Comparison of ENCODE assay signal across 8 cellular contexts in genomic region chr5:149636861-149637246, GRCh38. TPM values are rescaled to one million over a fixed set of nuclear protein-coding genes. Genes with fewer than 3 reads are reported as not detected.
DNase-seq lines count a peak whose midpoint lies in the region; ATAC-seq and TF ChIP-seq lines count a peak whose summit lies in the region.

No MANE protein-coding gene starts in this region.

- peak; percentile 62 to 94 (median 84) for TF ChIP-seq CTCF in heart left ventricle (IDR thresholded peaks at IDR 0.05)

- no peaks in the 10 kb centered on the region for H3K79me2 ChIP-seq in trophoblast cell (ENCODE audit: control insufficient read depth, insufficient read depth, low read length, poor library complexity)

- WGBS in heart left ventricle, 4 donors = 32 to 37% (median 35%) methylated on average over 6 of the region's 6 CpGs
- no CpG with 5 or more reads among the region's 6 CpGs for WGBS in trophoblast cell (ENCODE audit: extremely low coverage, insufficient coverage, insufficient read length)

- H2BK5ac ChIP-seq in trophoblast cell (ENCODE audit: low read depth, low read length, poor library complexity) = no peak overlapping the region

- H3K36me3 ChIP-seq in adipocyte (ENCODE audit: control insufficient read depth, insufficient read depth, low read length, severe bottlenecking) (no peaks in the 10 kb centered on the region), heart left ventricle (peaks cover 0 to 9% (median 0%) of the 10 kb centered on the region in 9 donors), trophoblast cell (ENCODE audit: control insufficient read depth in 1 of 2, insufficient read depth in 2 of 2, low read length in 2 of 2) (no peaks in the 10 kb centered on the region)

- H3K4me2 ChIP-seq in trophoblast cell (ENCODE audit: low read length) = no peak overlapping the region

- no peak overlapping the region for H3K9ac ChIP-seq in adipocyte (ENCODE audit: low read length)
- H3K9ac ChIP-seq in trophoblast cell (ENCODE audit: low read length) = no peak overlapping the region

- H3K79me1 ChIP-seq in trophoblast cell (ENCODE audit: low read length) = no peaks in the 10 kb centered on the region

- H4K91ac ChIP-seq in trophoblast cell (ENCODE audit: low read depth, low read length) = no peak overlapping the region

- no peak overlapping the region for H2BK120ac ChIP-seq in trophoblast cell (ENCODE audit: insufficient read depth, low read length, poor library complexity)

- H3K9me3 ChIP-seq in adipocyte (ENCODE audit: control insufficient read depth, low read length) = no peaks in the 10 kb centered on the region
- no peaks in the 10 kb centered on the region for H3K9me3 ChIP-seq in heart left ventricle
- no peaks in the 10 kb centered on the region for H3K9me3 ChIP-seq in trophoblast cell (ENCODE audit: insufficient read depth, low read depth, low read length)

- no peak overlapping the region for H2AK5ac ChIP-seq in trophoblast cell (ENCODE audit: low read length)

- TF ChIP-seq POLR2A in heart left ventricle (IDR thresholded peaks at IDR 0.05) = no peak

- no peak overlapping the region for H3K18ac ChIP-seq in trophoblast cell (ENCODE audit: low read length)

- H4K12ac ChIP-seq in trophoblast cell (ENCODE audit: low read depth, low read length) = no peak overlapping the region

- intact Hi-C loops in heart left ventricle (cut with DNase I) = loop anchor here (1.0 to 10.0 kb wide), 12 partner anchors 190 to 578 kb away; partner anchors contain the start of gene SLC26A2 (in 5 of the 10)

- no peak overlapping the region for H4K8ac ChIP-seq in trophoblast cell (ENCODE audit: low read depth, low read length)

- no peak overlapping the region for H3K4ac ChIP-seq in trophoblast cell (ENCODE audit: low read depth, low read length)

- H3K4me1 ChIP-seq in adipocyte (ENCODE audit: control insufficient read depth, insufficient read depth, low read length) = peaks cover 44% of the 10 kb centered on the region
- H3K4me1 ChIP-seq in heart left ventricle = peaks cover 0 to 38% (median 27%) of the 10 kb centered on the region in 12 donors
- peaks cover 0 to 3% of the 10 kb centered on the region in 2 experiments for H3K4me1 ChIP-seq in trophoblast cell (ENCODE audit: control insufficient read depth in 1 of 2, insufficient read depth in 2 of 2, low read length in 2 of 2)

- ATAC-seq in HG03460 (IDR thresholded peaks at IDR 0.05; ENCODE audit: unreplicated experiment) (peak; percentile 46), heart left ventricle (peak; percentile 51 to 68 (median 64)), HG02610 (IDR thresholded peaks at IDR 0.05; ENCODE audit: unreplicated experiment) (no peak)

- no peak overlapping the region for H2BK12ac ChIP-seq in trophoblast cell (ENCODE audit: low read length)

- no peak overlapping the region for H3K27ac ChIP-seq in heart left ventricle
- no peak overlapping the region for H3K27ac ChIP-seq in trophoblast cell (ENCODE audit: low read depth, low read length)

- no peak overlapping the region for H2AFZ ChIP-seq in trophoblast cell (ENCODE audit: insufficient read depth, low read length, poor library complexity)

- H3K23ac ChIP-seq in trophoblast cell (ENCODE audit: low read length) = no peak overlapping the region

- DNase-seq in activated gamma-delta T cell treated with Interleukin-2 at 50 U/mL for 16 hours (peak; percentile 65), activated gamma-delta T cell (lab: John Stamatoyannopoulos, UW) (no peak), NOMO-1 treated with DMSO at 0.1 percent for 48 hours (lab: John Stamatoyannopoulos, UW; ENCODE audit: unreplicated experiment) (peak; percentile 29), adipocyte (ENCODE audit: low read depth) (peak; percentile 77), heart left ventricle (peak in 3 of 5 donors; percentile 87 to 93 (median 92)), trophoblast cell (peak; percentile 82 to 90)

- H3K4me3 ChIP-seq in adipocyte (ENCODE audit: low read length) (no peak overlapping the region), heart left ventricle (no peak overlapping the region), trophoblast cell (ENCODE audit: low read depth, low read length) (no peak overlapping the region)

- no peak overlapping the region for H3K14ac ChIP-seq in trophoblast cell (ENCODE audit: low read length)

- no peaks in the 10 kb centered on the region for H3K27me3 ChIP-seq in adipocyte (replicated peaks; ENCODE audit: control insufficient read depth, insufficient read depth, low read length)
- no peaks in the 10 kb centered on the region for H3K27me3 ChIP-seq in heart left ventricle
- H3K27me3 ChIP-seq in trophoblast cell (ENCODE audit: insufficient read depth, low read length) = no peaks in the 10 kb centered on the region

RNA-seq across cellular contexts. Expression of gene ARHGEF37, which starts 55.6 kb away (rescaled TPM):
- total RNA-seq in heart left ventricle = 10 to 100 TPM; 16.0 to 28.5 (median 18.2) TPM
- polyA plus RNA-seq in heart left ventricle = 1 to 10 TPM; 8.1 to 9.3 TPM
- polyA plus RNA-seq in trophoblast cell (2013) = 0.89 and 0.93 TPM in 2 replicates
